Comparison of ENCODE assay signal across 26 cellular contexts in genomic region chr17:70896843-70897242, GRCh38.
DNase-seq lines count a peak whose midpoint lies in the region; ATAC-seq and TF ChIP-seq lines count a peak whose summit lies in the region.
"Had no signal": no experiment of that assay in that cellular context is flagged by ENCODE, and none has a peak within 500 bp of the region (broad histone marks: within the 10 kb centered on the region; RNA-seq: fewer than 3 reads in every experiment).

No MANE protein-coding gene starts in this region.

- no peak overlapping the region for H3K4me2 ChIP-seq in neuronal stem cell (ENCODE audit: insufficient read depth, low read length, poor library complexity, severe bottlenecking)

- no peak overlapping the region for H4K91ac ChIP-seq in neuronal stem cell (ENCODE audit: low read depth, low read length, poor library complexity)

- no peak overlapping the region for H3K4ac ChIP-seq in neuronal stem cell (ENCODE audit: low read length)

- H3K27me3 ChIP-seq in neuronal stem cell (ENCODE audit: control insufficient read depth in 3 of 3, insufficient read depth in 3 of 3, low read depth in 1 of 3, low read length in 3 of 3): no peaks in the 10 kb centered on the region
- no peaks in the 10 kb centered on the region for H3K27me3 ChIP-seq in gastroesophageal sphincter
- H3K27me3 ChIP-seq: ascending aorta, uterus had no signal

- no peak overlapping the region for H3K18ac ChIP-seq in neuronal stem cell (ENCODE audit: low read length)

- H3K14ac ChIP-seq in neuronal stem cell (ENCODE audit: low read length): no peak overlapping the region

- no peak for ATAC-seq in gastroesophageal sphincter
- ATAC-seq: activated T-cell treated with anti-CD3 and anti-CD28 coated beads, Interleukin-2, amount 50 U/mL, for 4 hours; effector memory CD8-positive, alpha-beta T cell; K562; left ventricle myocardium superior; psoas muscle; sciatic nerve; stimulated activated naive CD8-positive, alpha-beta T cell treated with anti-CD3 and anti-CD28 coated beads, Interleukin-15, amount 100 ng/mL, for 72 hours had no signal

- H3K79me1 ChIP-seq in neuronal stem cell (ENCODE audit: low read depth, low read length): peaks cover 2% of the 10 kb centered on the region

- H3K36me3 ChIP-seq in neuronal stem cell (replicated peaks in 1 of 2; ENCODE audit: control insufficient read depth in 2 of 2, insufficient read depth in 2 of 2, low read length in 2 of 2) (no peaks in the 10 kb centered on the region), gastroesophageal sphincter (no peaks in the 10 kb centered on the region)
- H3K36me3 ChIP-seq: ascending aorta, uterus had no signal

- no peak overlapping the region for H2BK5ac ChIP-seq in neuronal stem cell (ENCODE audit: low read length)

- H3K4me3 ChIP-seq in LNCaP clone FGC (ENCODE audit: low read depth, low read length) (no peak overlapping the region), cardiac fibroblast (replicated peaks in 1 of 2; ENCODE audit: low read depth in 2 of 2, low read length in 2 of 2) (no peak overlapping the region), neuronal stem cell (ENCODE audit: low read length in 2 of 2) (no peak overlapping the region), gastroesophageal sphincter (no peak overlapping the region)
- H3K4me3 ChIP-seq: ascending aorta, K562, psoas muscle, uterus had no signal

- no CpG with 5 or more reads among the region's 4 CpGs for WGBS in neuronal stem cell (ENCODE audit: extremely low coverage in 2 of 2, insufficient read length in 2 of 2, insufficient replicate concordance in 1 of 2), 2 donors
- 53 to 55% methylated on average over 2 to 4 of the region's 4 CpGs for WGBS in gastroesophageal sphincter (ENCODE audit: low coverage in 1 of 2), 2 donors

- H2BK120ac ChIP-seq in neuronal stem cell (ENCODE audit: low read depth, low read length): no peak overlapping the region

- H3K4me1 Mint-ChIP-seq in mesothelial cell of epicardium: peaks cover 2% of the 10 kb centered on the region
- H3K4me1 Mint-ChIP-seq: activated naive CD8-positive, alpha-beta T cell treated with anti-CD3 and anti-CD28 coated beads, Interleukin-2, amount 10 ng/mL, durations not matched to agents 7 days and 5 days; stimulated activated naive CD8-positive, alpha-beta T cell treated with anti-CD3 and anti-CD28 coated beads, Interleukin-15, amount 100 ng/mL, for 72 hours had no signal

- no peak overlapping the region for H2BK12ac ChIP-seq in neuronal stem cell (ENCODE audit: low read length)

- POLR2A ChIA-PET in GM10248 (lab: Yijun Ruan, JAX): no interaction called here

- H2BK15ac ChIP-seq in neuronal stem cell (ENCODE audit: low read length): no peak overlapping the region

- no peak overlapping the region for H3K9ac ChIP-seq in neuronal stem cell (ENCODE audit: low read depth, low read length, poor library complexity)

- H3K4me1 ChIP-seq in neuronal stem cell (ENCODE audit: control insufficient read depth in 2 of 2, insufficient read depth in 1 of 2, low read depth in 1 of 2, low read length in 2 of 2) (peaks cover 0 to 10% of the 10 kb centered on the region in 2 donors), gastroesophageal sphincter (no peaks in the 10 kb centered on the region)
- H3K4me1 ChIP-seq: ascending aorta, psoas muscle, uterus had no signal

- H3K9me3 Mint-ChIP-seq in mesothelial cell of epicardium: peaks cover 29% of the 10 kb centered on the region

- H4K8ac ChIP-seq in neuronal stem cell (ENCODE audit: low read depth, low read length): no peak overlapping the region

- no peak overlapping the region for H3K27ac ChIP-seq in neuronal stem cell (replicated peaks; ENCODE audit: low read length)
- no peak overlapping the region for H3K27ac ChIP-seq in gastroesophageal sphincter
- H3K27ac ChIP-seq: ascending aorta, psoas muscle, uterus had no signal

- H3K23ac ChIP-seq in neuronal stem cell (ENCODE audit: low read depth, low read length, poor library complexity): no peak overlapping the region

- peak overlapping the region; percentile 77 for H2AFZ ChIP-seq in neuronal stem cell (ENCODE audit: low read length)

- TF ChIP-seq CTCF in LNCaP clone FGC (IDR thresholded peaks at IDR 0.05; ENCODE audit: control insufficient read depth, extremely low read depth, insufficient read depth) (0 out of 2 replicates have a peak, but pooled peaks have one; percentile 10), cardiac fibroblast (IDR thresholded peaks at IDR 0.05; ENCODE audit: low read depth, low read length) (peak; percentile 10), gastroesophageal sphincter (IDR thresholded peaks at IDR 0.05) (no peak), GM10248 (IDR thresholded peaks at IDR 0.05; ENCODE audit: control extremely low read depth, extremely low read depth, low read depth, missing control alignments) (no peak), mesothelial cell of epicardium (IDR thresholded peaks at IDR 0.05; ENCODE audit: unreplicated experiment) (no peak)

- H3K36me3 Mint-ChIP-seq in mesothelial cell of epicardium: peaks cover 5% of the 10 kb centered on the region
- H3K36me3 Mint-ChIP-seq: activated naive CD8-positive, alpha-beta T cell treated with anti-CD3 and anti-CD28 coated beads, Interleukin-2, amount 10 ng/mL, durations not matched to agents 7 days and 5 days had no signal

- DNase-seq in ELR (ENCODE audit: low read depth) (peak; percentile 24), LNCaP clone FGC (ENCODE audit: low read depth) (no peak), cardiac fibroblast (ENCODE audit: low read depth in 2 of 2) (peak in 1 of 2 donors; percentile 17), neuronal stem cell (ENCODE audit: low spot score) (no peak), GM10248 (ENCODE audit: extremely low spot score) (no peak), mesothelial cell of epicardium (ENCODE audit: low spot score in 2 of 2, unreplicated experiment in 2 of 2) (no peak)
- DNase-seq: activated CD4-positive, alpha-beta T cell treated with anti-CD3 and anti-CD28 coated beads for 4 hours; activated gamma-delta T cell; activated naive CD8-positive, alpha-beta T cell treated with anti-CD3 and anti-CD28 coated beads, Interleukin-2, amount 10 ng/mL, durations not matched to agents 7 days and 5 days; activated T-cell treated with anti-CD3 and anti-CD28 coated beads, Interleukin-2, amount 50 U/mL, for 4 hours; caudate nucleus; effector memory CD8-positive, alpha-beta T cell; left ventricle myocardium superior; NCI-H1417; NCI-H2081; NCI-H345; NCI-H69; psoas muscle; stimulated activated CD8-positive, alpha-beta memory T cell treated with anti-CD3 and anti-CD28 coated beads, Interleukin-4, amount 100 ng/mL, for 48 hours; stimulated activated naive CD8-positive, alpha-beta T cell treated with anti-CD3 and anti-CD28 coated beads, Interleukin-15, amount 100 ng/mL, for 72 hours; T-helper 9 cell; uterus had no signal

- no peak overlapping the region for H2AK5ac ChIP-seq in neuronal stem cell (ENCODE audit: low read depth, low read length)

- TF ChIP-seq EP300 in gastroesophageal sphincter (IDR thresholded peaks at IDR 0.05): no peak

- no peak overlapping the region for H3K4me3 Mint-ChIP-seq in mesothelial cell of epicardium
- H3K4me3 Mint-ChIP-seq: activated naive CD8-positive, alpha-beta T cell treated with anti-CD3 and anti-CD28 coated beads, Interleukin-2, amount 10 ng/mL, durations not matched to agents 7 days and 5 days; activated T-cell treated with anti-CD3 and anti-CD28 coated beads, Interleukin-2, amount 50 U/mL, for 4 hours; effector memory CD8-positive, alpha-beta T cell; stimulated activated naive CD8-positive, alpha-beta T cell treated with anti-CD3 and anti-CD28 coated beads, Interleukin-15, amount 100 ng/mL, for 72 hours had no signal

- H3K9me3 ChIP-seq in neuronal stem cell (replicated peaks in 1 of 2; ENCODE audit: control insufficient read depth in 2 of 2, insufficient read depth in 1 of 2, low read depth in 1 of 2, low read length in 2 of 2): peaks cover 2 to 16% of the 10 kb centered on the region in 2 donors
- peaks cover 0 to 17% (median 0%) of the 10 kb centered on the region in 3 donors for H3K9me3 ChIP-seq in gastroesophageal sphincter
- H3K9me3 ChIP-seq: ascending aorta, psoas muscle, uterus had no signal

- CTCF ChIA-PET in GM10248 (lab: Yijun Ruan, JAX): interaction anchor here (1.0 kb wide), 1 partner anchor 10 kb away, joined by 3 read pairs; no protein-coding TSS in a partner anchor

- H3K27ac Mint-ChIP-seq in mesothelial cell of epicardium: no peak overlapping the region
- H3K27ac Mint-ChIP-seq: activated naive CD8-positive, alpha-beta T cell treated with anti-CD3 and anti-CD28 coated beads, Interleukin-2, amount 10 ng/mL, durations not matched to agents 7 days and 5 days; effector memory CD8-positive, alpha-beta T cell; stimulated activated naive CD8-positive, alpha-beta T cell treated with anti-CD3 and anti-CD28 coated beads, Interleukin-15, amount 100 ng/mL, for 72 hours had no signal

- TF ChIP-seq POLR2A in gastroesophageal sphincter (IDR thresholded peaks at IDR 0.05): no peak

- no peaks in the 10 kb centered on the region for H3K27me3 Mint-ChIP-seq in mesothelial cell of epicardium (ENCODE audit: low read depth)
- H3K27me3 Mint-ChIP-seq: activated naive CD8-positive, alpha-beta T cell treated with anti-CD3 and anti-CD28 coated beads, Interleukin-2, amount 10 ng/mL, durations not matched to agents 7 days and 5 days; effector memory CD8-positive, alpha-beta T cell; stimulated activated naive CD8-positive, alpha-beta T cell treated with anti-CD3 and anti-CD28 coated beads, Interleukin-15, amount 100 ng/mL, for 72 hours had no signal

Comparison
In these comparisons a context has a peak if more than half of its experiments do, and no peak if none do; other contexts are left out.
1. CTCF ChIP-seq: peak in LNCaP clone FGC (single experiment) and cardiac fibroblast (single experiment); none in gastroesophageal sphincter (0 of 4), GM10248 (single experiment) and mesothelial cell of epicardium (single experiment).